Comparison of ENCODE assay signal across 14 cellular contexts in genomic region chr11:7534030-7534378, GRCh38. TPM values are rescaled to one million over a fixed set of nuclear protein-coding genes. Genes with fewer than 3 reads are reported as not detected.
DNase-seq lines count a peak whose midpoint lies in the region; ATAC-seq, FAIRE-seq and TF ChIP-seq lines count a peak whose summit lies in the region.
"Had no signal": no experiment of that assay in that cellular context is flagged by ENCODE, and none has a peak within 500 bp of the region (broad histone marks: within the 10 kb centered on the region; RNA-seq: fewer than 3 reads in every experiment).

No MANE protein-coding gene starts in this region.

- no peaks in the 10 kb centered on the region for H3K27me3 Mint-ChIP-seq in T-helper 17 cell

- H3K36me3 Mint-ChIP-seq in T-helper 17 cell (ENCODE audit: low read depth): peaks cover 9% of the 10 kb centered on the region

- no peak overlapping the region for H3K27ac ChIP-seq in coronary artery
- H3K27ac ChIP-seq: upper lobe of left lung had no signal

- no peaks in the 10 kb centered on the region for H3K9me3 ChIP-seq in T-helper 17 cell (ENCODE audit: control insufficient read depth, low read length, poor library complexity, severe bottlenecking)
- H3K9me3 ChIP-seq: upper lobe of left lung had no signal

- H3K4me1 Mint-ChIP-seq in T-helper 17 cell: peaks cover 53% of the 10 kb centered on the region

- ATAC-seq in GM21423 (IDR thresholded peaks at IDR 0.05; ENCODE audit: unreplicated experiment) (peak; percentile 48), HG03045 (IDR thresholded peaks at IDR 0.05; ENCODE audit: unreplicated experiment) (peak; percentile 70), T-helper 17 cell (no peak), GM19324 (IDR thresholded peaks at IDR 0.05; ENCODE audit: low FRiP score, unreplicated experiment) (no peak)
- ATAC-seq: sciatic nerve had no signal

- no peak for TF ChIP-seq CTCF in coronary artery (IDR thresholded peaks at IDR 0.05)

- DNase-seq in GM18507 (ENCODE audit: extremely low spot score, insufficient read length, low read depth): no peak
- DNase-seq in T-helper 17 cell: no peak
- DNase-seq in coronary artery (ENCODE audit: low spot score): no peak
- DNase-seq in SK-N-DZ (ENCODE audit: low spot score): no peak
- no peak for DNase-seq in cerebellar nuclear complex (lab: John Stamatoyannopoulos, UW)
- DNase-seq: activated CD4-positive, alpha-beta T cell treated with anti-CD3 and anti-CD28 coated beads, Interleukin-2, amount 10 ng/mL, durations not matched to agents 7 days and 5 days; activated naive CD4-positive, alpha-beta T cell treated with Interleukin-2 at 50 U/mL for 16 hours; AML-193; NCI-H146; upper lobe of left lung had no signal

- no peak overlapping the region for H3K4me3 ChIP-seq in coronary artery
- H3K4me3 ChIP-seq: upper lobe of left lung had no signal

- H3K27ac Mint-ChIP-seq in T-helper 17 cell: peak overlapping the region; percentile 79
- H3K27ac Mint-ChIP-seq: activated CD4-positive, alpha-beta T cell treated with anti-CD3 and anti-CD28 coated beads, Interleukin-2, amount 10 ng/mL, durations not matched to agents 7 days and 5 days had no signal

- H3K4me3 Mint-ChIP-seq in T-helper 17 cell: no peak overlapping the region
- H3K4me3 Mint-ChIP-seq: activated CD4-positive, alpha-beta T cell treated with anti-CD3 and anti-CD28 coated beads, Interleukin-2, amount 10 ng/mL, durations not matched to agents 7 days and 5 days had no signal

- peak; percentile 87 for FAIRE-seq in GM18507 (lab: Jason Lieb, UNC)

RNA-seq across cellular contexts. Expression of gene PPFIBP2, which starts 20.2 kb away (rescaled TPM):
- total RNA-seq in T-helper 17 cell: 10 to 100 TPM; 26.2 to 40.6 TPM
- 0.14 and 0.23 TPM in 2 replicates for polyA plus RNA-seq in SK-N-DZ (2014; cell fraction: cytosol; rRNA removed)
- polyA plus RNA-seq in SK-N-DZ (2014; cell fraction: nucleus; rRNA removed): not detected in 2 replicates

RNA-seq across cellular contexts. Expression of gene OLFML1, which starts 48.7 kb away (rescaled TPM):
- not detected for total RNA-seq in T-helper 17 cell
- polyA plus RNA-seq in SK-N-DZ (2014; cell fraction: cytosol; rRNA removed): not detected in 2 replicates
- not detected in 2 replicates for polyA plus RNA-seq in SK-N-DZ (2014; cell fraction: nucleus; rRNA removed)
- total RNA-seq: activated CD4-positive, alpha-beta T cell treated with anti-CD3 and anti-CD28 coated beads, Interleukin-2, amount 10 ng/mL, durations not matched to agents 7 days and 5 days had no signal

Comparison
In these comparisons a context has a peak if more than half of its experiments do, and no peak if none do; other contexts are left out.
1. ATAC-seq: peak in GM21423 (single experiment) and HG03045 (single experiment); none in T-helper 17 cell (single experiment) and GM19324 (single experiment).